Comparison of ENCODE assay signal across 18 cellular contexts in the genomic region with DNA sequence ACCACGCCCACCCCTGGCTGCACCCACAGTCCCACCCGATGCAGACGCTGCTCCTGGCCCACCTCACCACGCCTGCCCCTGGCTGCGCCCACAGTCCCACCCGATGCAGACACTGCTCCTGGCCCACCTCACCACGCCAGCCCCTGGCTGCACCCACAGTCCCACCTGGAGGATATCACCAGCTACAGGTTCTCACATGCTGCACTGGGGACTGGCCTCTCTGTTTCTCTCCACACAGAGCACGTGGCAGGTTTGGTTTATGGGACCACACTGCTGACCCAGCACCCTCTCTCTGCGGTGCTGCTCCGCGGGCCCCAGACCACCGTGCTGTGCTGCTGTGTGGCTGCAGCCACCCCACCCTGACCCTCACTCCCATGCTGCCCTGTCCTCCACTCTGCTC.
"Had no signal": no experiment of that assay in that cellular context is flagged by ENCODE, and none has a peak within 500 bp of the region (broad histone marks: within the 10 kb centered on the region; RNA-seq: fewer than 3 reads in every experiment).

No MANE protein-coding gene starts in this region.

- H3K9me2 ChIP-seq: SK-N-SH had no signal

- H3K36me3 ChIP-seq: gastroesophageal sphincter, heart right ventricle had no signal

- H3K27ac ChIP-seq: gastroesophageal sphincter, heart right ventricle had no signal

- H3K4me3 Mint-ChIP-seq: activated CD4-positive, alpha-beta memory T cell treated with anti-CD3 and anti-CD28 coated beads, Interleukin-2, amount 10 ng/mL, durations not matched to agents 7 days and 5 days; activated CD4-positive, alpha-beta T cell treated with anti-CD3 and anti-CD28 coated beads for 36 hours; activated naive CD8-positive, alpha-beta T cell treated with anti-CD3 and anti-CD28 coated beads for 36 hours; activated T-cell treated with anti-CD3 and anti-CD28 coated beads, Interleukin-2, amount 50 U/mL, for 4 hours; brain; central memory CD8-positive, alpha-beta T cell; memory B cell; naive thymus-derived CD8-positive, alpha-beta T cell; type B pancreatic cell; WTC11 had no signal

- H3K36me3 Mint-ChIP-seq: brain, memory B cell, type B pancreatic cell, WTC11 had no signal

- H3K4me1 Mint-ChIP-seq: activated CD4-positive, alpha-beta memory T cell treated with anti-CD3 and anti-CD28 coated beads, Interleukin-2, amount 10 ng/mL, durations not matched to agents 7 days and 5 days; central memory CD8-positive, alpha-beta T cell; memory B cell had no signal

- H3K27ac Mint-ChIP-seq: activated CD4-positive, alpha-beta memory T cell treated with anti-CD3 and anti-CD28 coated beads, Interleukin-2, amount 10 ng/mL, durations not matched to agents 7 days and 5 days; activated CD4-positive, alpha-beta T cell treated with anti-CD3 and anti-CD28 coated beads for 36 hours; activated naive CD8-positive, alpha-beta T cell treated with anti-CD3 and anti-CD28 coated beads for 36 hours; memory B cell; naive thymus-derived CD8-positive, alpha-beta T cell; type B pancreatic cell; WTC11 had no signal

- ATAC-seq: activated CD4-positive, alpha-beta T cell treated with anti-CD3 and anti-CD28 coated beads for 36 hours; activated T-cell treated with anti-CD3 and anti-CD28 coated beads, Interleukin-2, amount 50 U/mL, for 4 hours; esophagus mucosa; gastroesophageal sphincter; heart right ventricle; naive thymus-derived CD8-positive, alpha-beta T cell; WTC11 had no signal

- DNase-seq: activated CD4-positive, alpha-beta memory T cell treated with anti-CD3 and anti-CD28 coated beads, Interleukin-2, amount 10 ng/mL, durations not matched to agents 7 days and 5 days; activated CD4-positive, alpha-beta T cell treated with anti-CD3 and anti-CD28 coated beads for 36 hours; activated naive CD8-positive, alpha-beta T cell treated with anti-CD3 and anti-CD28 coated beads for 36 hours; activated T-cell treated with anti-CD3 and anti-CD28 coated beads, Interleukin-2, amount 50 U/mL, for 4 hours; cortex of kidney; heart right ventricle; naive thymus-derived CD8-positive, alpha-beta T cell; nucleus accumbens; SK-N-SH; stimulated activated CD4-positive, alpha-beta T cell treated with anti-CD3 and anti-CD28 coated beads, Interleukin-2, amount 100 ng/mL, for 24 hours; stimulated activated naive CD4-positive, alpha-beta T cell treated with Interleukin-2 at 50 U/mL for 16 hours had no signal

- H3K9me3 Mint-ChIP-seq: activated T-cell treated with anti-CD3 and anti-CD28 coated beads, Interleukin-2, amount 50 U/mL, for 4 hours; central memory CD8-positive, alpha-beta T cell; naive thymus-derived CD8-positive, alpha-beta T cell; type B pancreatic cell had no signal

- H3K4me3 ChIP-seq: gastroesophageal sphincter, heart right ventricle had no signal

- H3K27me3 ChIP-seq: heart right ventricle had no signal

- H3K9ac ChIP-seq: SK-N-SH had no signal

- H3K4me2 ChIP-seq: SK-N-SH had no signal

- H3K9me3 ChIP-seq: gastroesophageal sphincter, heart right ventricle, SK-N-SH had no signal

- H3K27me3 Mint-ChIP-seq: activated CD4-positive, alpha-beta memory T cell treated with anti-CD3 and anti-CD28 coated beads, Interleukin-2, amount 10 ng/mL, durations not matched to agents 7 days and 5 days had no signal
